In the genomic region with DNA sequence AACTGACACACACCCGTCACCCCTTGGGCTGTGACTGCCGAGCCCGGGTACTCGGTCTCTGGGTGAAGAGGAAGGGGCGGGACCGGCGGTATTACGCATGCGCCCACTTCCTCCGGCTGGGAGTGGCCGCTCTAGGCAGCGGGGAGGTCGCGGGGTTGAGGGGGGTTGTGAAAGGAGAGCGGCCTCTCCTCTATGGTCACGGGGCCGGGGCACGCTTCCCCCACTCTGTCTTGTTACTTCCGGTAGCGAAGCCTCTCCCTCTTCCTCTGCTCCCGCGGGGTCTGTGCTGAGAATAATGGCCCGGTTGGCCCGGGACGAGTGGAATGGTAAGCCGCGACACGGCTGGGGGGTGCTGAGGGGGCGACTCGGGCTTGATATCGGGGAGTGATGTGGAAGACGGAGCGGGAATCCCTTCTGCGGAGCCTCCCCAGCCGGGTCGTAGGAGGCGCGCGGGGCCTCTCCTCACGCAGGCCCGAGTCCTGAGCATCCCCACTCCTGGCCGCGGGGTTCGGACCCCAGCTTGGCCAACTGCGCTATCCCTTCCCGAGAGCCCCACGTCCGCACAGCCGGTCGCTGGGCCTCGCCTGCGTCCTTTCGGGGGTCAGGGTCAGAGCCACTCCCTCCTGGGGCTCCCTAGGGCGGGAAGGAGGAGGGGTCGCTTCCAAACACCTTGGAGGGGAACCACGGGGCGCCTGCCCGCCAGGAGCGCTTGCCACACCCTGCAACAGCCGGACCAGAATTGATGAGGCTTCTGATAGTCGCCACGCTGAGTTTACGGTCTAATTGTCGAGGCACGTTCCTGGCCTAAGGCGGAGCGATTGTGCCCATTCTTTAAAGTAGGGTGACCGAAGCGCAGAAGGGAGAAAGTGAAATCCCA, we compare ENCODE assay signal across 8 cellular contexts. TPM values are rescaled to one million over a fixed set of nuclear protein-coding genes. Genes with fewer than 3 reads are reported as not detected.
A peak's percentile ranks its signal among the peaks of the same experiment; 100 is the strongest.
DNase-seq lines count a peak whose midpoint lies in the region; ATAC-seq and TF ChIP-seq lines count a peak whose summit lies in the region.

Gene BFAR, plus strand, starts transcription at position 259 of the 877 bp plus-strand sequence. CDS start 11,396 bp downstream, outside the sequence.

- H3K9me3 ChIP-seq in testis = no peaks in the 10 kb centered on the region

- H3K27ac ChIP-seq in testis = peak within 1 kb of the TSS; percentile 90 to 91

- peaks cover 24% of the 10 kb centered on the region for H3K4me1 ChIP-seq in testis

- H3K27me3 ChIP-seq in testis = no peaks in the 10 kb centered on the region

- H3K4me3 ChIP-seq in GM08714 (ENCODE audit: low read length) = peak within 1 kb of the TSS; percentile 77
- peak within 1 kb of the TSS; percentile 83 to 90 for H3K4me3 ChIP-seq in testis

- 0% methylated on average over 18 to 65 of the region's 69 CpGs for WGBS in testis, 2 donors

- H3K36me3 Mint-ChIP-seq in activated naive CD4-positive, alpha-beta T cell treated with anti-CD3 and anti-CD28 coated beads, Interleukin-2, amount 50 U/mL, for 72 hours = peaks cover 25 to 34% of the 10 kb centered on the region in 2 donors

- peak; percentile 90 for TF ChIP-seq POLR2A in testis (IDR thresholded peaks at IDR 0.05)

- no peaks in the 10 kb centered on the region for H3K36me3 ChIP-seq in testis (ENCODE audit: low read depth, missing control alignments)

- H3K27ac Mint-ChIP-seq in activated naive CD4-positive, alpha-beta T cell treated with anti-CD3 and anti-CD28 coated beads, Interleukin-2, amount 50 U/mL, for 72 hours = peak within 1 kb of the TSS; percentile 97 to 100

- ATAC-seq in HG02610 (IDR thresholded peaks at IDR 0.05; ENCODE audit: unreplicated experiment) = peak; percentile 84
- peak; percentile 77 to 84 for ATAC-seq in activated naive CD4-positive, alpha-beta T cell treated with anti-CD3 and anti-CD28 coated beads, Interleukin-2, amount 50 U/mL, for 72 hours
- ATAC-seq in omental fat pad (ENCODE audit: low FRiP score) = peak; percentile 94

- DNase-seq in NCI-H1092 treated with DMSO at 0.1 percent for 48 hours (lab: John Stamatoyannopoulos, UW) (peak; percentile 97), SKM-1 (lab: John Stamatoyannopoulos, UW; ENCODE audit: unreplicated experiment) (peak; percentile 89), glomerular endothelial cell (ENCODE audit: extremely low read depth, low read depth, low spot score) (peak; percentile 73), omental fat pad (ENCODE audit: low spot score) (peak; percentile 98), testis (peak; percentile 100)
- peak; percentile 97 to 99 for DNase-seq in activated naive CD4-positive, alpha-beta T cell treated with anti-CD3 and anti-CD28 coated beads, Interleukin-2, amount 50 U/mL, for 72 hours (ENCODE audit: low spot score in 2 of 2)

- intact Hi-C loops in testis (cut with DNase I; ENCODE audit: low total_unique reads) = no loop called here

- H3K9me3 Mint-ChIP-seq in activated naive CD4-positive, alpha-beta T cell treated with anti-CD3 and anti-CD28 coated beads, Interleukin-2, amount 50 U/mL, for 72 hours = no peaks in the 10 kb centered on the region

- TF ChIP-seq CTCF in omental fat pad (IDR thresholded peaks at IDR 0.05) (no peak), testis (IDR thresholded peaks at IDR 0.05) (no peak)

RNA-seq across cellular contexts. Expression of gene BFAR, which starts in this region (rescaled TPM):
- total RNA-seq in activated naive CD4-positive, alpha-beta T cell treated with anti-CD3 and anti-CD28 coated beads, Interleukin-2, amount 50 U/mL, for 72 hours = 10 to 100 TPM; 51.4 to 54.7 TPM
- total RNA-seq in glomerular endothelial cell (84.2 and 129 TPM in 2 replicates), omental fat pad (10 to 100 TPM; 47.3 to 73.0 (median 61.5) TPM), testis (10 to 100 TPM; 49.2 to 63.4 TPM)
- polyA plus RNA-seq in testis (ENCODE audit: insufficient read depth, low read depth, low replicate concordance) = 41.7 TPM

Comparison
In these comparisons a context has a peak if more than half of its experiments do, and no peak if none do; other contexts are left out.
1. Peak in every context shown above with its lines: DNase-seq, ATAC-seq, H3K4me3 ChIP-seq and H3K27ac ChIP-seq.